ENCODE assay signal across 28 cellular contexts in the genomic region with DNA sequence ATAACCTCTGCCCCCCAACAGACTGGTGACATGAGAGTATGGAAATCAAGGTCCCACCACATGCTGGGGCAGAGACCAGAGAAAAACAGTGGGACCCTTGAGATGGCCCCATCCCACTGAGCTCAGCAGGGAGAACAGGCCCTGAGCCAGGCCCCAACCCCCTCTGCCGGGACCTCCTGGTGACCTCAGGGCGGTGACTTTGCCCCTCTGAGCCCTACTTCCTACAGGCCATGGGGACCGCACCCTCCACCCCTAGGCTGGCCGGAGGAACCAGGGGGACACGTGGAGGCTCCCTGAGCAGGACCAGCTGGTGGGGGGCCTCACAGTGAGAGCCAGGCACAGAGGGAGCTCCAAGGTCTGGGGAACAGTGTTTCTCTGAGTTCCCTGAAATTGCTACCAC. TPM values are rescaled to one million over a fixed set of nuclear protein-coding genes. Genes with fewer than 3 reads are reported as not detected.
"Had no signal": no experiment of that assay in that cellular context is flagged by ENCODE, and none has a peak within 500 bp of the region (broad histone marks: within the 10 kb centered on the region; RNA-seq: fewer than 3 reads in every experiment).

No MANE protein-coding gene starts in this region.

- H3K36me3 ChIP-seq: brain microvascular endothelial cell, Peyer's patch had no signal

- DNase-seq: activated CD4-positive, alpha-beta T cell treated with anti-CD3 and anti-CD28 coated beads for 48 hours; activated CD4-positive, alpha-beta T cell treated with anti-CD3 and anti-CD28 coated beads, Interleukin-2, amount 50 U/mL, for 4 hours; activated CD4-positive, CD25-positive, alpha-beta regulatory T cell treated with anti-CD3 and anti-CD28 coated beads, Interleukin-2, amount 50 U/mL, for 72 hours; activated CD8-positive, alpha-beta memory T cell treated with anti-CD3 and anti-CD28 coated beads, Interleukin-2, amount 10 ng/mL, durations not matched to agents 7 days and 5 days; activated effector memory CD4-positive, alpha-beta T cell treated with Interleukin-2 at 50 U/mL for 16 hours; activated naive CD4-positive, alpha-beta T cell; activated T-cell treated with anti-CD3 and anti-CD28 coated beads, Interleukin-2, amount 50 U/mL, for 24 hours; brain microvascular endothelial cell; cerebellar nuclear complex; Karpas-422; MM.1S; NCI-H1105; NCI-H1436; NCI-H1694 treated with DMSO at 0.1 percent for 48 hours; NCI-H2029 treated with DMSO at 0.1 percent for 48 hours; NCI-H345; NCI-H510A; NCI-H526 treated with DMSO at 0.1 percent for 48 hours; NCI-H82; OCI-M1; Peyer's patch; SHP77 treated with DMSO at 0.1 percent for 48 hours had no signal

- H3K9me3 ChIP-seq: Peyer's patch had no signal

- H3K27me3 ChIP-seq: brain microvascular endothelial cell, Peyer's patch had no signal

- H3K27ac ChIP-seq: brain microvascular endothelial cell, Peyer's patch had no signal

- H3K4me1 ChIP-seq: Peyer's patch had no signal

- H3K27ac Mint-ChIP-seq: activated CD8-positive, alpha-beta memory T cell treated with anti-CD3 and anti-CD28 coated beads, Interleukin-2, amount 10 ng/mL, durations not matched to agents 7 days and 5 days; activated T-cell treated with anti-CD3 and anti-CD28 coated beads, Interleukin-2, amount 50 U/mL, for 24 hours; activated T-helper 1 cell treated with anti-CD3 and anti-CD28 coated beads, Interleukin-12 subunit alpha, Interleukin-12 subunit beta, Interleukin-2, Interleukin-4 antibody, amounts not matched to agents 30 ng/mL and 10 ng/mL and 1 ng/mL, durations not matched to agents 14 hours and 24 hours and 36 hours; T-helper 1 cell treated with Interleukin-12 subunit alpha and Interleukin-12 subunit beta and Interleukin-4 antibody, amounts not matched to agents 30 μg/mL and 1 μg/mL, for 36 hours; WTC11 had no signal

- H3K9me3 Mint-ChIP-seq: activated naive CD4-positive, alpha-beta T cell treated with anti-CD3 and anti-CD28 coated beads, Interleukin-2, amount 50 U/mL, for 72 hours; activated T-cell treated with anti-CD3 and anti-CD28 coated beads, Interleukin-2, amount 50 U/mL, for 24 hours; activated T-helper 1 cell treated with anti-CD3 and anti-CD28 coated beads, Interleukin-12 subunit alpha, Interleukin-12 subunit beta, Interleukin-2, Interleukin-4 antibody, amounts not matched to agents 30 ng/mL and 10 ng/mL and 1 ng/mL, durations not matched to agents 14 hours and 24 hours and 36 hours; T-helper 1 cell treated with Interleukin-12 subunit alpha and Interleukin-12 subunit beta and Interleukin-4 antibody, amounts not matched to agents 30 μg/mL and 1 μg/mL, for 36 hours; WTC11 had no signal

- H3K27me3 Mint-ChIP-seq: activated CD8-positive, alpha-beta memory T cell treated with anti-CD3 and anti-CD28 coated beads, Interleukin-2, amount 10 ng/mL, durations not matched to agents 7 days and 5 days; activated T-cell treated with anti-CD3 and anti-CD28 coated beads, Interleukin-2, amount 50 U/mL, for 24 hours had no signal

- H3K4me1 Mint-ChIP-seq: WTC11 had no signal

- H3K4me3 ChIP-seq: Peyer's patch had no signal

- ATAC-seq: activated CD8-positive, alpha-beta memory T cell treated with anti-CD3 and anti-CD28 coated beads, Interleukin-2, amount 10 ng/mL, durations not matched to agents 7 days and 5 days; activated naive CD4-positive, alpha-beta T cell treated with anti-CD3 and anti-CD28 coated beads, Interleukin-2, amount 50 U/mL, for 72 hours; WTC11 had no signal

- H3K36me3 Mint-ChIP-seq: activated CD8-positive, alpha-beta memory T cell treated with anti-CD3 and anti-CD28 coated beads, Interleukin-2, amount 10 ng/mL, durations not matched to agents 7 days and 5 days; activated naive CD4-positive, alpha-beta T cell treated with anti-CD3 and anti-CD28 coated beads, Interleukin-2, amount 50 U/mL, for 72 hours; WTC11 had no signal

- H3K4me3 Mint-ChIP-seq: activated CD8-positive, alpha-beta memory T cell treated with anti-CD3 and anti-CD28 coated beads, Interleukin-2, amount 10 ng/mL, durations not matched to agents 7 days and 5 days; activated T-cell treated with anti-CD3 and anti-CD28 coated beads, Interleukin-2, amount 50 U/mL, for 24 hours; activated T-helper 1 cell treated with anti-CD3 and anti-CD28 coated beads, Interleukin-12 subunit alpha, Interleukin-12 subunit beta, Interleukin-2, Interleukin-4 antibody, amounts not matched to agents 30 ng/mL and 10 ng/mL and 1 ng/mL, durations not matched to agents 14 hours and 24 hours and 36 hours; T-helper 1 cell treated with Interleukin-12 subunit alpha and Interleukin-12 subunit beta and Interleukin-4 antibody, amounts not matched to agents 30 μg/mL and 1 μg/mL, for 36 hours; WTC11 had no signal

RNA-seq across cellular contexts. Expression of a gene that starts 48.7 kb away (rescaled TPM):
- total RNA-seq: activated CD8-positive, alpha-beta memory T cell treated with anti-CD3 and anti-CD28 coated beads, Interleukin-2, amount 10 ng/mL, durations not matched to agents 7 days and 5 days; activated naive CD4-positive, alpha-beta T cell treated with anti-CD3 and anti-CD28 coated beads, Interleukin-2, amount 50 U/mL, for 72 hours; cardiac septum; Peyer's patch had no signal
- polyA plus RNA-seq: adipose tissue had no signal
